14 cellular contexts compared by ENCODE assay signal in genomic region chr11:129042503-129042902, GRCh38.
DNase-seq lines count a peak whose midpoint lies in the region; ATAC-seq and TF ChIP-seq lines count a peak whose summit lies in the region.
"Had no signal": no experiment of that assay in that cellular context is flagged by ENCODE, and none has a peak within 500 bp of the region (broad histone marks: within the 10 kb centered on the region; RNA-seq: fewer than 3 reads in every experiment).

No MANE protein-coding gene starts in this region.

- H3K23ac ChIP-seq in mesenchymal stem cell (ENCODE audit: low read length in 2 of 2) = no peak overlapping the region

- H3K4me3 ChIP-seq in mesenchymal stem cell (ENCODE audit: insufficient read depth in 1 of 2, low read depth in 1 of 2, low read length in 2 of 2) (no peak overlapping the region), OCI-LY7 (ENCODE audit: low read depth, low read length, poor library complexity, severe bottlenecking) (no peak overlapping the region)
- H3K4me3 ChIP-seq: A549; BLaER1 treated with 17β-estradiol and CSF1 and Interleukin-3, amounts not matched to agents 10 nM and 100 nM; GM12878 had no signal

- H2BK12ac ChIP-seq in mesenchymal stem cell (ENCODE audit: low read length in 2 of 2) = no peak overlapping the region

- no peak overlapping the region for H2BK15ac ChIP-seq in mesenchymal stem cell (ENCODE audit: low read depth, poor library complexity, severe bottlenecking)

- BruUV-seq in OCI-LY7 (replicated peaks; lab: Mats Ljungman, UMichigan) = no TSS peak

- no peak for ATAC-seq in HG03095 (IDR thresholded peaks at IDR 0.05; ENCODE audit: unreplicated experiment)
- ATAC-seq: A549; CD8-positive, alpha-beta T cell; GM12878 had no signal

- TF ChIP-seq CTCF in VCaP (conservative IDR thresholded peaks at IDR 0.05) (no peak), OCI-LY7 (conservative IDR thresholded peaks at IDR 0.05; ENCODE audit: low read length) (no peak)

- H2AFZ ChIP-seq in mesenchymal stem cell (ENCODE audit: low read depth, low read length) (no peak overlapping the region), OCI-LY7 (ENCODE audit: low read length) (no peak overlapping the region)

- no peak overlapping the region for H4K91ac ChIP-seq in mesenchymal stem cell (ENCODE audit: low read length)

- no peaks in the 10 kb centered on the region for H3K9me3 ChIP-seq in mesenchymal stem cell (ENCODE audit: control insufficient read depth, low read length)
- H3K9me3 ChIP-seq in OCI-LY7 (ENCODE audit: low read length) = no peaks in the 10 kb centered on the region
- H3K9me3 ChIP-seq: A549 had no signal

- no peak overlapping the region for H3K14ac ChIP-seq in mesenchymal stem cell (ENCODE audit: low read length in 2 of 2)

- no peaks in the 10 kb centered on the region for H3K79me2 ChIP-seq in OCI-LY7 (ENCODE audit: insufficient read depth, low read depth, low read length)

- H3K27ac ChIP-seq in VCaP (peak overlapping the region; percentile 1), mesenchymal stem cell (ENCODE audit: low read length, poor library complexity, severe bottlenecking) (no peak overlapping the region), OCI-LY7 (ENCODE audit: low read depth, low read length, poor library complexity, severe bottlenecking) (no peak overlapping the region)
- H3K27ac ChIP-seq: A549; BLaER1 treated with 17β-estradiol and CSF1 and Interleukin-3, amounts not matched to agents 10 nM and 100 nM had no signal

- H3K4me1 ChIP-seq in mesenchymal stem cell (ENCODE audit: control insufficient read depth, insufficient read depth, low read depth, low read length) (no peaks in the 10 kb centered on the region), OCI-LY7 (ENCODE audit: insufficient read depth, low read length, poor library complexity, severe bottlenecking) (no peaks in the 10 kb centered on the region)
- H3K4me1 ChIP-seq: A549; BLaER1 treated with 17β-estradiol and CSF1 and Interleukin-3, amounts not matched to agents 10 nM and 100 nM had no signal

- H3K36me3 ChIP-seq in mesenchymal stem cell (ENCODE audit: control insufficient read depth in 1 of 2, insufficient read depth in 2 of 2, low read depth in 1 of 2, low read length in 2 of 2) (no peaks in the 10 kb centered on the region), OCI-LY7 (ENCODE audit: insufficient read depth, low read length) (no peaks in the 10 kb centered on the region)

- no peak overlapping the region for H3K18ac ChIP-seq in mesenchymal stem cell (ENCODE audit: low read depth in 1 of 2, low read length in 2 of 2)

- H2BK120ac ChIP-seq in mesenchymal stem cell (ENCODE audit: low read depth, low read length) = no peak overlapping the region

- no peak overlapping the region for H2AK5ac ChIP-seq in mesenchymal stem cell (ENCODE audit: low read length, severe bottlenecking)

- no peaks in the 10 kb centered on the region for H3K9me2 ChIP-seq in OCI-LY7 (ENCODE audit: insufficient read depth, low read length)

- 44% methylated on average over 1 of the region's 4 CpGs for WGBS in mesenchymal stem cell

- CTCF ChIA-PET in HEK293T (lab: Yijun Ruan, JAX) (no interaction called here), OCI-LY7 (lab: Charles Lee; ENCODE audit: unreplicated experiment) (no interaction called here)

- POLR2A ChIA-PET in HEK293T (lab: Yijun Ruan, JAX) (no interaction called here), OCI-LY7 (lab: Charles Lee) (interaction anchor here (0.7 kb wide), 2 partner anchors 107 to 1893 kb away, joined by 5 to 6 read pairs; no protein-coding TSS in a partner anchor)

- no peaks in the 10 kb centered on the region for H3K27me3 ChIP-seq in mesenchymal stem cell (ENCODE audit: control insufficient read depth in 1 of 2, insufficient read depth in 1 of 2, low read length in 2 of 2)
- H3K27me3 ChIP-seq: BLaER1 treated with 17β-estradiol and CSF1 and Interleukin-3, amounts not matched to agents 10 nM and 100 nM had no signal

- H3K4ac ChIP-seq in mesenchymal stem cell (ENCODE audit: low read depth in 1 of 2, low read length in 2 of 2) = no peak overlapping the region

- peak; percentile 35 for DNase-seq in HEK293T (ENCODE audit: extremely low spot score)
- peak; percentile 21 for DNase-seq in mesenchymal stem cell
- no peak for DNase-seq in DMS 273 treated with DMSO at 0.1 percent for 48 hours (lab: John Stamatoyannopoulos, UW)
- DNase-seq in OCI-LY7 (ENCODE audit: low spot score) = no peak
- DNase-seq: AML-193; CD4-positive, alpha-beta T cell; CD8-positive, alpha-beta T cell; COR-L47; DMS79 treated with DMSO at 0.1 percent for 48 hours had no signal

- intact Hi-C loops in OCI-LY7 (cut with micrococcal nuclease; ENCODE audit: unreplicated experiment) = no loop called here

- no peak overlapping the region for H2BK5ac ChIP-seq in mesenchymal stem cell (ENCODE audit: low read depth, low read length, poor library complexity, severe bottlenecking)

- no peak overlapping the region for H4K8ac ChIP-seq in mesenchymal stem cell (ENCODE audit: low read length)

- H3K79me1 ChIP-seq in mesenchymal stem cell (replicated peaks; ENCODE audit: low read length, poor library complexity, severe bottlenecking) = no peaks in the 10 kb centered on the region

- H4K20me1 ChIP-seq in OCI-LY7 (ENCODE audit: insufficient read depth, low read length) = no peaks in the 10 kb centered on the region
- H4K20me1 ChIP-seq: BLaER1 treated with 17β-estradiol and CSF1 and Interleukin-3, amounts not matched to agents 10 nM and 100 nM had no signal

- H3K9ac ChIP-seq in mesenchymal stem cell (ENCODE audit: low read length) = no peak overlapping the region
- H3K9ac ChIP-seq: BLaER1 treated with 17β-estradiol and CSF1 and Interleukin-3, amounts not matched to agents 10 nM and 100 nM had no signal

- H3K4me2 ChIP-seq in mesenchymal stem cell (ENCODE audit: low read length, poor library complexity, severe bottlenecking) (no peak overlapping the region), OCI-LY7 (ENCODE audit: low read length) (no peak overlapping the region)
- H3K4me2 ChIP-seq: A549; BLaER1 treated with 17β-estradiol and CSF1 and Interleukin-3, amounts not matched to agents 10 nM and 100 nM had no signal

TF ChIP-seq in HEK293T, 16 proteins besides CTCF, POLR2A, EP300 and RAD21:
- peak; percentile 60 for TF ChIP-seq PKNOX1 (IDR thresholded peaks at IDR 0.05)
- TF ChIP-seq L3MBTL2 (conservative IDR thresholded peaks at IDR 0.05) = no peak
- no peak for TF ChIP-seq SUZ12 (IDR thresholded peaks at IDR 0.05)
- TF ChIP-seq ARNT (IDR thresholded peaks at IDR 0.05) = no peak
TF ChIP-seq in HEK293T: peak in this region for 1.

Comparison
In these comparisons a context has a peak if more than half of its experiments do, and no peak if none do; other contexts are left out.
1. DNase-seq: peak in HEK293T (single experiment) and mesenchymal stem cell (single experiment); none in DMS 273 treated with DMSO at 0.1 percent for 48 hours (single experiment) and OCI-LY7 (single experiment).